ENCODE assay signal across 9 cellular contexts in the genomic region with DNA sequence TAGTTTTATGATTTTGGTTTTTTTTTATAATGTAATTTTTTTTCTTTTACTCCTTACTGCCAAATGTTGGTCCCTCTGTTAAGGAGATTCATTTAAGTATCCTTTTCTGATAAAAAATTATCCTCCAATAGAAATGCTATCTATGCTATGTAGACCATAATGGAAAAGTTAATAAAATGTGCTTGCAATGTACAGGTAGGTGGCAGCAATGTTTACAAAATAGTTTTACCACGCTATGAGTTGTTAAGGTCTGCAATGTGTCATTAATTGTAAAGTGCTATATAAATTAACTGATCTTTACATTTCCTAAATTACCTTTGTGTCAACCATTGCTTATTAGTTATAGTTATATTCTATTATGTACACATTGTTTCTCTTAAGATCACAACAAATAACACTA. TPM values are rescaled to one million over a fixed set of nuclear protein-coding genes. Genes with fewer than 3 reads are reported as not detected.
A peak's percentile ranks its signal among the peaks of the same experiment; 100 is the strongest.
DNase-seq lines count a peak whose midpoint lies in the region; ATAC-seq and TF ChIP-seq lines count a peak whose summit lies in the region.
"Had no signal": no experiment of that assay in that cellular context is flagged by ENCODE, and none has a peak within 500 bp of the region (broad histone marks: within the 10 kb centered on the region; RNA-seq: fewer than 3 reads in every experiment).

No MANE protein-coding gene starts in this region.

- peaks cover 16% of the 10 kb centered on the region for H3K4me1 Mint-ChIP-seq in memory B cell
- H3K4me1 Mint-ChIP-seq in activated T-cell treated with anti-CD3 and anti-CD28 coated beads, Interleukin-2, amount 50 U/mL, for 24 hours (ENCODE audit: low read depth), result peaks cover 13% of the 10 kb centered on the region

- peaks cover 20% of the 10 kb centered on the region for H3K4me1 ChIP-seq in DND-41 (ENCODE audit: insufficient read depth, low read length)

- no peaks in the 10 kb centered on the region for H3K36me3 Mint-ChIP-seq in memory B cell
- H3K36me3 Mint-ChIP-seq in activated T-cell treated with anti-CD3 and anti-CD28 coated beads, Interleukin-2, amount 50 U/mL, for 24 hours (ENCODE audit: low read depth), result peaks cover 8% of the 10 kb centered on the region

- H3K4me3 ChIP-seq in DND-41 (ENCODE audit: low read depth in 1 of 2, low read length in 2 of 2), result no peak overlapping the region
- H3K4me3 ChIP-seq: SK-N-MC had no signal

- TF ChIP-seq CTCF in DND-41 (IDR thresholded peaks at IDR 0.05; ENCODE audit: borderline replicate concordance, extremely low read depth, low read length, poor library complexity, severe bottlenecking), result peak; percentile 77

- no peak overlapping the region for H3K9ac ChIP-seq in DND-41 (ENCODE audit: low read depth, low read length)

- no peak overlapping the region for H2AFZ ChIP-seq in DND-41 (ENCODE audit: low read depth, low read length)

- DNase-seq in DND-41, result no peak
- peak; percentile 44 for DNase-seq in SK-MEL-5 (ENCODE audit: low read depth, low spot score)
- DNase-seq in memory B cell (ENCODE audit: low spot score in 2 of 2), result peak in 1 of 2 donors; percentile 32
- DNase-seq in stimulated activated CD4-positive, alpha-beta T cell treated with anti-CD3 and anti-CD28 coated beads, Interleukin-4, amount 100 ng/mL, for 24 hours, result no peak
- DNase-seq in activated T-cell treated with anti-CD3 and anti-CD28 coated beads, Interleukin-2, amount 50 U/mL, for 24 hours, result no peak
- DNase-seq in AG08396 (ENCODE audit: low spot score), result no peak

- ATAC-seq in DND-41 (ENCODE audit: insufficient read depth, low read depth), result no peak
- ATAC-seq in GM19455 (IDR thresholded peaks at IDR 0.05; ENCODE audit: unreplicated experiment), result peak; percentile 25
- ATAC-seq in HG03565 (IDR thresholded peaks at IDR 0.05; ENCODE audit: unreplicated experiment), result peak; percentile 34
- peak; percentile 23 for ATAC-seq in memory B cell (ENCODE audit: low read depth)

- in situ Hi-C loops in SK-MEL-5 (cut with HindIII; ENCODE audit: low pct_unique_long_range_greater_than_20kb, low sequenced_read_pairs), result no loop called here

- H3K9me3 ChIP-seq in DND-41 (ENCODE audit: insufficient read depth, low read length, severe bottlenecking), result no peaks in the 10 kb centered on the region

- H3K36me3 ChIP-seq in DND-41 (ENCODE audit: insufficient read depth, low read length), result no peaks in the 10 kb centered on the region; the same call in 1 of the 2 replicates

- no peaks in the 10 kb centered on the region for H3K27me3 ChIP-seq in DND-41 (ENCODE audit: insufficient read depth, low read length, poor library complexity)

- no peak overlapping the region for H3K4me3 Mint-ChIP-seq in memory B cell
- H3K4me3 Mint-ChIP-seq in activated T-cell treated with anti-CD3 and anti-CD28 coated beads, Interleukin-2, amount 50 U/mL, for 24 hours, result no peak overlapping the region

- H4K20me1 ChIP-seq in DND-41 (ENCODE audit: insufficient read depth, low read length), result no peaks in the 10 kb centered on the region

- peaks cover 27% of the 10 kb centered on the region for H3K79me2 ChIP-seq in DND-41 (ENCODE audit: insufficient read depth, low read length)

- no peak overlapping the region for H3K27ac ChIP-seq in DND-41 (ENCODE audit: low read length)
- H3K27ac ChIP-seq: SK-N-MC had no signal

- H3K9me3 Mint-ChIP-seq in memory B cell, result no peaks in the 10 kb centered on the region
- no peaks in the 10 kb centered on the region for H3K9me3 Mint-ChIP-seq in activated T-cell treated with anti-CD3 and anti-CD28 coated beads, Interleukin-2, amount 50 U/mL, for 24 hours

- no peaks in the 10 kb centered on the region for H3K27me3 Mint-ChIP-seq in memory B cell
- H3K27me3 Mint-ChIP-seq in activated T-cell treated with anti-CD3 and anti-CD28 coated beads, Interleukin-2, amount 50 U/mL, for 24 hours, result no peaks in the 10 kb centered on the region

- H3K4me2 ChIP-seq in DND-41 (ENCODE audit: insufficient read depth, low read length), result no peak overlapping the region

- H3K27ac Mint-ChIP-seq in memory B cell, result no peak overlapping the region
- no peak overlapping the region for H3K27ac Mint-ChIP-seq in activated T-cell treated with anti-CD3 and anti-CD28 coated beads, Interleukin-2, amount 50 U/mL, for 24 hours

RNA-seq across cellular contexts. Expression of gene CENPC, which starts 3.8 kb away (rescaled TPM):
- total RNA-seq in SK-MEL-5 (2014; rRNA removed; shearing (Covaris generic)), result 8.8 and 9.5 TPM in 2 replicates
- 5.2 and 5.4 TPM in 2 replicates for polyA plus RNA-seq in SK-MEL-5 (2015; cell fraction: cytosol; rRNA removed)
- 23.5 and 32.5 TPM in 2 replicates for polyA plus RNA-seq in SK-MEL-5 (2015; cell fraction: nucleus; rRNA removed)

RNA-seq across cellular contexts. Expression of gene STAP1, which starts 9.4 kb away (rescaled TPM):
- not detected in 2 replicates for total RNA-seq in SK-MEL-5 (2014; rRNA removed; shearing (Covaris generic))
- not detected in 2 replicates for polyA plus RNA-seq in SK-MEL-5 (2015; cell fraction: cytosol; rRNA removed)
- not detected in 2 replicates for polyA plus RNA-seq in SK-MEL-5 (2015; cell fraction: nucleus; rRNA removed)
